8 cellular contexts compared by ENCODE assay signal in genomic region chr20:53594068-53595017, GRCh38. TPM values are rescaled to one million over a fixed set of nuclear protein-coding genes. Genes with fewer than 3 reads are reported as not detected.
DNase-seq lines count a peak whose midpoint lies in the region; ATAC-seq and TF ChIP-seq lines count a peak whose summit lies in the region.

No MANE protein-coding gene starts in this region.

- H3K4me3 ChIP-seq in heart left ventricle: peak overlapping the region; percentile 63 to 96 (median 94)

- peak; percentile 53 for TF ChIP-seq CTCF in GM10266 (IDR thresholded peaks at IDR 0.05; ENCODE audit: control insufficient read depth, insufficient read depth, low read depth, missing control alignments)
- TF ChIP-seq CTCF in heart left ventricle (IDR thresholded peaks at IDR 0.05): peak in 11 of 12 donors; percentile 12 to 59 (median 30)
- peak; percentile 53 for TF ChIP-seq CTCF in type B pancreatic cell (conservative IDR thresholded peaks at IDR 0.05)

- POLR2A ChIA-PET in activated naive CD8-positive, alpha-beta T cell treated with anti-CD3 and anti-CD28 coated beads, Interleukin-2, amount 10 ng/mL, durations not matched to agents 7 days and 5 days (lab: Charles Lee): interaction anchor here (0.6 to 9.7 kb wide), 52 partner anchors 9 to 430 kb away, joined by 3 to 109 read pairs (median 4); no protein-coding TSS in a partner anchor

- H3K27me3 Mint-ChIP-seq in activated naive CD8-positive, alpha-beta T cell treated with anti-CD3 and anti-CD28 coated beads, Interleukin-2, amount 10 ng/mL, durations not matched to agents 7 days and 5 days: no peaks in the 10 kb centered on the region
- no peaks in the 10 kb centered on the region for H3K27me3 Mint-ChIP-seq in type B pancreatic cell

- H3K27ac Mint-ChIP-seq in activated naive CD8-positive, alpha-beta T cell treated with anti-CD3 and anti-CD28 coated beads, Interleukin-2, amount 10 ng/mL, durations not matched to agents 7 days and 5 days: peak overlapping the region; percentile 95
- peak overlapping the region; percentile 98 for H3K27ac Mint-ChIP-seq in type B pancreatic cell

- peak; percentile 64 to 85 for TF ChIP-seq POLR2A in heart left ventricle (IDR thresholded peaks at IDR 0.05)

- H3K36me3 ChIP-seq in heart left ventricle: no peaks in the 10 kb centered on the region

- peaks cover 0 to 57% (median 18%) of the 10 kb centered on the region in 12 donors for H3K4me1 ChIP-seq in heart left ventricle

- H3K9me3 Mint-ChIP-seq in activated naive CD8-positive, alpha-beta T cell treated with anti-CD3 and anti-CD28 coated beads, Interleukin-2, amount 10 ng/mL, durations not matched to agents 7 days and 5 days: no peaks in the 10 kb centered on the region
- no peaks in the 10 kb centered on the region for H3K9me3 Mint-ChIP-seq in type B pancreatic cell

- no peaks in the 10 kb centered on the region for H3K27me3 ChIP-seq in heart left ventricle

- ATAC-seq in HG02610 (IDR thresholded peaks at IDR 0.05; ENCODE audit: unreplicated experiment): peak; percentile 66
- ATAC-seq in activated naive CD8-positive, alpha-beta T cell treated with anti-CD3 and anti-CD28 coated beads, Interleukin-2, amount 10 ng/mL, durations not matched to agents 7 days and 5 days (ENCODE audit: low read depth): peak; percentile 79
- peak; percentile 88 to 96 (median 90) for ATAC-seq in heart left ventricle

- DNase-seq in GM10266 (ENCODE audit: extremely low spot score): peak; percentile 93
- peak; percentile 92 for DNase-seq in NCI-H1092 treated with DMSO at 0.1 percent for 48 hours (lab: John Stamatoyannopoulos, UW)
- DNase-seq in SKM-1 treated with dmso at 0.1 percent for 144 hours (lab: John Stamatoyannopoulos, UW; ENCODE audit: unreplicated experiment): peak; percentile 70
- peak; percentile 100 for DNase-seq in activated naive CD8-positive, alpha-beta T cell treated with anti-CD3 and anti-CD28 coated beads, Interleukin-2, amount 10 ng/mL, durations not matched to agents 7 days and 5 days
- peak; percentile 96 to 100 (median 98) for DNase-seq in heart left ventricle
- DNase-seq in posterior cingulate gyrus: peak; percentile 91 to 99 (median 96)
- DNase-seq in type B pancreatic cell (ENCODE audit: extremely low spot score, unreplicated experiment): peak; percentile 99

- intact Hi-C loops in heart left ventricle (cut with DNase I): loop anchor here in 5 of 10 donors (2.0 to 10.0 kb wide), 6 partner anchors 28 to 273 kb away; no protein-coding TSS in a partner anchor
- intact Hi-C loops in posterior cingulate gyrus (cut with DNase I): loop anchor here (5.0 kb wide), 1 partner anchor 83 kb away; no protein-coding TSS in a partner anchor

- peaks cover 26% of the 10 kb centered on the region for H3K36me3 Mint-ChIP-seq in activated naive CD8-positive, alpha-beta T cell treated with anti-CD3 and anti-CD28 coated beads, Interleukin-2, amount 10 ng/mL, durations not matched to agents 7 days and 5 days
- H3K36me3 Mint-ChIP-seq in type B pancreatic cell: no peaks in the 10 kb centered on the region

- no peaks in the 10 kb centered on the region for H3K9me3 ChIP-seq in heart left ventricle

- peak overlapping the region; percentile 90 to 100 (median 99) for H3K27ac ChIP-seq in heart left ventricle

- peaks cover 45% of the 10 kb centered on the region for H3K4me1 Mint-ChIP-seq in activated naive CD8-positive, alpha-beta T cell treated with anti-CD3 and anti-CD28 coated beads, Interleukin-2, amount 10 ng/mL, durations not matched to agents 7 days and 5 days
- peaks cover 51% of the 10 kb centered on the region for H3K4me1 Mint-ChIP-seq in type B pancreatic cell (ENCODE audit: unreplicated experiment)

- peak overlapping the region; percentile 97 for H3K4me3 Mint-ChIP-seq in activated naive CD8-positive, alpha-beta T cell treated with anti-CD3 and anti-CD28 coated beads, Interleukin-2, amount 10 ng/mL, durations not matched to agents 7 days and 5 days
- H3K4me3 Mint-ChIP-seq in type B pancreatic cell: peak overlapping the region; percentile 93

- 0 to 2% (median 1%) methylated on average over 13 to 110 of the region's 110 CpGs for WGBS in heart left ventricle, 4 donors

RNA-seq across cellular contexts. Expression of gene ZNF217, which starts 0.7 kb away (rescaled TPM):
- 100 to 1,000 TPM; 133 to 144 TPM for total RNA-seq in activated naive CD8-positive, alpha-beta T cell treated with anti-CD3 and anti-CD28 coated beads, Interleukin-2, amount 10 ng/mL, durations not matched to agents 7 days and 5 days
- total RNA-seq in heart left ventricle (10 to 100 TPM in 2 of 9 donors, 1 to 10 TPM in 7; 5.4 to 24.1 (median 8.6) TPM), type B pancreatic cell (ENCODE audit: low replicate concordance) (32.8 and 78.1 TPM in 2 replicates)
- 1 to 10 TPM; 3.7 to 5.0 TPM for polyA plus RNA-seq in heart left ventricle

Comparison
In these comparisons a context has a peak if more than half of its experiments do, and no peak if none do; other contexts are left out.
1. Peak in every context shown above with its lines: DNase-seq, ATAC-seq, H3K4me3 ChIP-seq and H3K27ac ChIP-seq.